In the genomic region with DNA sequence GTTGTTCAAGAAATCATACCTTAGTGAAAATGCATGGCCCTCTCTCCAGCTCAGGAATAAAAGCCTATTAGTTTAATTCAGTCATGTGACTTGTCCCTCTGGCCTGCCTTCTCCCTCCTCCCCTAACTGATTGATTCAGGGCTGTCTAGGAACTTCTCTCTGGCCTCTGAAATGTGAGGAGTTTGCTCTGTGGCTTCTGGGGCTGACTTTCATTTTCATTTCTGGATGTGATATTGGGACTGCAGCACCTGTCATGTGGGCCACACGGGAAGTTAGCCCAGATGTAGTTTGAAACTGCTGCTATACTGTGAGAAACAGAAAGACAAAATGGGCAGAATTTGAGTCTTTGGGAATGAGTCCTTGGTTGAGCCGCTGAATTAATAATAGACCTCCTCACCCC, we compare ENCODE assay signal across 8 cellular contexts. TPM values are rescaled to one million over a fixed set of nuclear protein-coding genes. Genes with fewer than 3 reads are reported as not detected.
A peak's percentile ranks its signal among the peaks of the same experiment; 100 is the strongest.
DNase-seq lines count a peak whose midpoint lies in the region; ATAC-seq, FAIRE-seq and TF ChIP-seq lines count a peak whose summit lies in the region.

No MANE protein-coding gene starts in this region.

- DNase-seq in H54 (ENCODE audit: insufficient read length, low spot score) (peak; percentile 24), germinal center (ENCODE audit: low spot score) (peak; percentile 48), NCI-H446 treated with DMSO at 0.1 percent for 48 hours (lab: John Stamatoyannopoulos, UW) (no peak), esophagus squamous epithelium (lab: John Stamatoyannopoulos, UW) (no peak)
- DNase-seq in activated CD4-positive, alpha-beta T cell treated with anti-CD3 and anti-CD28 coated beads, Interleukin-2, amount 50 U/mL, for 4 hours: peak; percentile 30 to 38
- peak; percentile 8 to 40 for DNase-seq in stimulated activated CD4-positive, alpha-beta T cell treated with anti-CD3 and anti-CD28 coated beads, Interleukin-4, amount 100 ng/mL, for 48 hours (ENCODE audit: low read depth in 2 of 2)

- H3K9me3 ChIP-seq in Loucy (ENCODE audit: insufficient read depth, low read depth, low read length) (no peaks in the 10 kb centered on the region), esophagus squamous epithelium (no peaks in the 10 kb centered on the region)

- H3K36me3 ChIP-seq in Loucy (ENCODE audit: insufficient read depth, low read length): no peaks in the 10 kb centered on the region
- no peaks in the 10 kb centered on the region for H3K36me3 ChIP-seq in esophagus squamous epithelium

- peaks cover 80% of the 10 kb centered on the region for H3K79me2 ChIP-seq in Loucy (ENCODE audit: insufficient read depth, low read length)

- peak; percentile 98 for FAIRE-seq in H54 (lab: Jason Lieb, UNC)

- TF ChIP-seq POLR2A in H54 (IDR thresholded peaks at IDR 0.05; ENCODE audit: low read depth, low read length) (no peak), esophagus squamous epithelium (IDR thresholded peaks at IDR 0.05) (no peak)

- TF ChIP-seq CTCF in Loucy (conservative IDR thresholded peaks at IDR 0.05; ENCODE audit: low read length): no peak
- no peak for TF ChIP-seq CTCF in esophagus squamous epithelium (IDR thresholded peaks at IDR 0.05)

- no peaks in the 10 kb centered on the region for H4K20me1 ChIP-seq in Loucy (ENCODE audit: insufficient read depth, low read length, poor library complexity, severe bottlenecking)

- H3K4me1 ChIP-seq in Loucy (ENCODE audit: insufficient read depth, low read length, poor library complexity, severe bottlenecking) (peaks cover 25% of the 10 kb centered on the region), esophagus squamous epithelium (peaks cover 0 to 14% (median 12%) of the 10 kb centered on the region in 3 donors)

- H3K9ac ChIP-seq in Loucy (ENCODE audit: low read depth, low read length, poor library complexity, severe bottlenecking): peak overlapping the region; percentile 58

- intact Hi-C loops in esophagus squamous epithelium (cut with DNase I): no loop called here

- peak overlapping the region; percentile 77 for H3K4me2 ChIP-seq in Loucy (ENCODE audit: low read depth, low read length, poor library complexity, severe bottlenecking)

- H3F3A ChIP-seq in Loucy (ENCODE audit: low read depth): no peaks in the 10 kb centered on the region

- peak overlapping the region; percentile 56 for H2AFZ ChIP-seq in Loucy (ENCODE audit: low read length)

- peak overlapping the region in 1 of 4 donors; percentile 40 for H3K27ac ChIP-seq in esophagus squamous epithelium

- WGBS in esophagus squamous epithelium, 2 donors: 22 to 71% methylated on average over 2 of the region's 2 CpGs

- H3K9me2 ChIP-seq in Loucy (replicated peaks; ENCODE audit: low read depth, low read length): no peaks in the 10 kb centered on the region

- H3K27me3 ChIP-seq in Loucy (ENCODE audit: insufficient read depth, low read length, poor library complexity, severe bottlenecking) (no peaks in the 10 kb centered on the region), esophagus squamous epithelium (no peaks in the 10 kb centered on the region)

- ATAC-seq in GM18502 (IDR thresholded peaks at IDR 0.05; ENCODE audit: poor library complexity, unreplicated experiment): peak; percentile 99

- peak overlapping the region; percentile 67 for H3K4me3 ChIP-seq in Loucy (ENCODE audit: low read length, poor library complexity, severe bottlenecking)
- peak overlapping the region in 1 of 4 donors; percentile 31 for H3K4me3 ChIP-seq in esophagus squamous epithelium

RNA-seq across cellular contexts. Expression of gene PARP8, which starts 44.8 kb away (rescaled TPM):
- total RNA-seq in esophagus squamous epithelium: 10 to 100 TPM in 3 of 4 donors, 1 to 10 TPM in 1; 6.5 to 25.2 (median 12.3) TPM

Comparison
In these comparisons a context has a peak if more than half of its experiments do, and no peak if none do; other contexts are left out.
1. DNase-seq: peak in H54 (single experiment), activated CD4-positive, alpha-beta T cell treated with anti-CD3 and anti-CD28 coated beads, Interleukin-2, amount 50 U/mL, for 4 hours (2 of 2), germinal center (single experiment) and stimulated activated CD4-positive, alpha-beta T cell treated with anti-CD3 and anti-CD28 coated beads, Interleukin-4, amount 100 ng/mL, for 48 hours (2 of 2); none in NCI-H446 treated with DMSO at 0.1 percent for 48 hours (single experiment) and esophagus squamous epithelium (single experiment).